Comparison of ENCODE assay signal across 15 cellular contexts in the genomic region with DNA sequence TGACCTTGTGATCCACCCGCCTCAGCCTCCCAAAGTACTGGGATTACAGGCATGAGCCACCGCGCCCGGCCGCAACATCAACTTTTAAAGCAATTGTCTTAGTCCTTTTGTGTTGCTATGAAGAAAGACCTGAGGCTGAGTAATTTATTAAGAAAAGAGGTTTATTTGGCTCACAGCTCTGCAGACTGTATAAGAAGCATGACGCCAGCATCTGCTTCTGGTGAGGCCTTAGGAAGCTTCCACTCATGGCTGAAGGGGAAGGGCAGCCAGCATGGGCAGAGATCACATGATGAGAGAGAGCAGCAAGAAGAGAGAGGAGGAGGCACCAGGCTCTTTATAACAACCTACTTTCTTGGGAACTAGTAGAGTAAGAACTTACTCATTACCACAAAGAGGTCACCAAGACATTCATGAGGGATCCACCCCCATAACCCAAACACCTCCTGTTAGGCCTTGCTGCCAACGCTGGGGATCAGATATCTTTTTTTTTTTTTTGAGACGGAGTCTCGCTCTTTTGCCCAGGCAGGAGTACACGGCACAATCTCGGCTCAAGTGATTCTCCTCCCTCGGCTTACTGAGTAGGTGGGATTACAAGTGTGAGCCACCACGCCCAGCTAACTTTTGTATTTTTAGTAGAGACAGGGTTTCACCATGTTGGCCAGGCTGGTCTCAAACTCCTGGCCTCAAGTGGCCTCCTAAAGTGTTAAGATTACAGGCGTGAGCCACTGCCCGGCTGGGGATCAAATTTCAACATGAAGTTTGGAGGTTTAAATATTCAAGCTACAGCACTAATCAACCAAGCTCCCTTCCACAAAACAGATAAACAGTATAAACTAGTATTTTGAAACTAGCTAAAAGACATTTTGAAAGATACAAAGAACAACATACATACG. TPM values are rescaled to one million over a fixed set of nuclear protein-coding genes. Genes with fewer than 3 reads are reported as not detected.
A peak's percentile ranks its signal among the peaks of the same experiment; 100 is the strongest.
DNase-seq lines count a peak whose midpoint lies in the region; ATAC-seq lines count a peak whose summit lies in the region.
"Had no signal": no experiment of that assay in that cellular context is flagged by ENCODE, and none has a peak within 500 bp of the region (broad histone marks: within the 10 kb centered on the region; RNA-seq: fewer than 3 reads in every experiment).

No MANE protein-coding gene starts in this region.

- peak overlapping the region; percentile 47 for H3K27ac Mint-ChIP-seq in activated naive CD8-positive, alpha-beta T cell treated with anti-CD3 and anti-CD28 coated beads, Interleukin-2, amount 50 U/mL, for 24 hours
- H3K27ac Mint-ChIP-seq in activated naive CD8-positive, alpha-beta T cell treated with anti-CD3 and anti-CD28 coated beads for 36 hours: no peak overlapping the region
- H3K27ac Mint-ChIP-seq in T-helper 17 cell: peak overlapping the region; percentile 39
- no peak overlapping the region for H3K27ac Mint-ChIP-seq in stimulated activated naive CD8-positive, alpha-beta T cell treated with anti-CD3 and anti-CD28 coated beads, Interleukin-15, amount 100 ng/mL, for 72 hours
- H3K27ac Mint-ChIP-seq: nephron progenitor cell had no signal

- H3K9me3 Mint-ChIP-seq in activated naive CD8-positive, alpha-beta T cell treated with anti-CD3 and anti-CD28 coated beads, Interleukin-2, amount 50 U/mL, for 24 hours: no peaks in the 10 kb centered on the region
- H3K9me3 Mint-ChIP-seq in activated naive CD8-positive, alpha-beta T cell treated with anti-CD3 and anti-CD28 coated beads for 36 hours: no peaks in the 10 kb centered on the region
- H3K9me3 Mint-ChIP-seq in stimulated activated naive CD8-positive, alpha-beta T cell treated with anti-CD3 and anti-CD28 coated beads, Interleukin-15, amount 100 ng/mL, for 72 hours: peaks cover 4 to 12% of the 10 kb centered on the region in 2 donors

- no peaks in the 10 kb centered on the region for H3K36me3 Mint-ChIP-seq in activated naive CD8-positive, alpha-beta T cell treated with anti-CD3 and anti-CD28 coated beads, Interleukin-2, amount 50 U/mL, for 24 hours (ENCODE audit: low read depth)
- no peaks in the 10 kb centered on the region for H3K36me3 Mint-ChIP-seq in activated naive CD8-positive, alpha-beta T cell treated with anti-CD3 and anti-CD28 coated beads for 36 hours
- no peaks in the 10 kb centered on the region for H3K36me3 Mint-ChIP-seq in T-helper 17 cell (ENCODE audit: low read depth)

- H3K9me3 ChIP-seq in T-helper 17 cell (ENCODE audit: control insufficient read depth, low read length, poor library complexity, severe bottlenecking): no peaks in the 10 kb centered on the region

- peaks cover 32% of the 10 kb centered on the region for H3K4me1 Mint-ChIP-seq in activated naive CD8-positive, alpha-beta T cell treated with anti-CD3 and anti-CD28 coated beads, Interleukin-2, amount 50 U/mL, for 24 hours
- peaks cover 17% of the 10 kb centered on the region for H3K4me1 Mint-ChIP-seq in activated naive CD8-positive, alpha-beta T cell treated with anti-CD3 and anti-CD28 coated beads for 36 hours
- H3K4me1 Mint-ChIP-seq in T-helper 17 cell: peaks cover 9% of the 10 kb centered on the region
- H3K4me1 Mint-ChIP-seq in stimulated activated naive CD8-positive, alpha-beta T cell treated with anti-CD3 and anti-CD28 coated beads, Interleukin-15, amount 100 ng/mL, for 72 hours: peaks cover 25% of the 10 kb centered on the region

- H3K27me3 Mint-ChIP-seq in activated naive CD8-positive, alpha-beta T cell treated with anti-CD3 and anti-CD28 coated beads, Interleukin-2, amount 50 U/mL, for 24 hours: no peaks in the 10 kb centered on the region
- H3K27me3 Mint-ChIP-seq in activated naive CD8-positive, alpha-beta T cell treated with anti-CD3 and anti-CD28 coated beads for 36 hours: peaks cover 4% of the 10 kb centered on the region
- no peaks in the 10 kb centered on the region for H3K27me3 Mint-ChIP-seq in T-helper 17 cell
- no peaks in the 10 kb centered on the region for H3K27me3 Mint-ChIP-seq in stimulated activated naive CD8-positive, alpha-beta T cell treated with anti-CD3 and anti-CD28 coated beads, Interleukin-15, amount 100 ng/mL, for 72 hours

- ATAC-seq in activated naive CD8-positive, alpha-beta T cell treated with anti-CD3 and anti-CD28 coated beads, Interleukin-2, amount 50 U/mL, for 24 hours: peak; percentile 67
- ATAC-seq in T-helper 17 cell (no peak), GM18498 (IDR thresholded peaks at IDR 0.05; ENCODE audit: unreplicated experiment) (no peak), HG03108 (IDR thresholded peaks at IDR 0.05; ENCODE audit: unreplicated experiment) (no peak)
- ATAC-seq in stimulated activated naive CD8-positive, alpha-beta T cell treated with anti-CD3 and anti-CD28 coated beads, Interleukin-15, amount 100 ng/mL, for 72 hours: peak; percentile 55

- H3K4me3 Mint-ChIP-seq in activated naive CD8-positive, alpha-beta T cell treated with anti-CD3 and anti-CD28 coated beads, Interleukin-2, amount 50 U/mL, for 24 hours: no peak overlapping the region
- no peak overlapping the region for H3K4me3 Mint-ChIP-seq in activated naive CD8-positive, alpha-beta T cell treated with anti-CD3 and anti-CD28 coated beads for 36 hours
- H3K4me3 Mint-ChIP-seq in T-helper 17 cell: no peak overlapping the region
- no peak overlapping the region for H3K4me3 Mint-ChIP-seq in stimulated activated naive CD8-positive, alpha-beta T cell treated with anti-CD3 and anti-CD28 coated beads, Interleukin-15, amount 100 ng/mL, for 72 hours
- H3K4me3 Mint-ChIP-seq: nephron progenitor cell had no signal

- DNase-seq in activated naive CD8-positive, alpha-beta T cell treated with anti-CD3 and anti-CD28 coated beads, Interleukin-2, amount 50 U/mL, for 24 hours: no peak
- no peak for DNase-seq in activated naive CD8-positive, alpha-beta T cell treated with anti-CD3 and anti-CD28 coated beads for 36 hours
- no peak for DNase-seq in T-helper 17 cell
- peak; percentile 36 for DNase-seq in iris pigment epithelial cell (ENCODE audit: low read depth)
- DNase-seq in stimulated activated naive CD8-positive, alpha-beta T cell treated with anti-CD3 and anti-CD28 coated beads, Interleukin-15, amount 100 ng/mL, for 72 hours: no peak
- no peak for DNase-seq in NCI-H1417 (lab: John Stamatoyannopoulos, UW)
- DNase-seq: AML-193, amygdala, Kasumi-1, mesenchymal stem cell, NCI-H187, nephron progenitor cell, WERI-Rb-1 had no signal

RNA-seq across cellular contexts. Expression of gene GPT2, which starts 21.4 kb away (rescaled TPM):
- total RNA-seq in activated naive CD8-positive, alpha-beta T cell treated with anti-CD3 and anti-CD28 coated beads for 36 hours: 10 to 100 TPM; 33.2 to 35.8 TPM
- total RNA-seq in T-helper 17 cell: under 1 TPM; 0.23 to 0.60 TPM

RNA-seq across cellular contexts. Expression of gene C16orf87, which starts 31.8 kb away (rescaled TPM):
- 10 to 100 TPM; 16.5 to 17.9 TPM for total RNA-seq in activated naive CD8-positive, alpha-beta T cell treated with anti-CD3 and anti-CD28 coated beads for 36 hours
- 10 to 100 TPM; 12.4 to 20.3 TPM for total RNA-seq in T-helper 17 cell

Comparison
In these comparisons a context has a peak if more than half of its experiments do, and no peak if none do; other contexts are left out.
1. H3K27ac Mint-ChIP-seq: peak in activated naive CD8-positive, alpha-beta T cell treated with anti-CD3 and anti-CD28 coated beads, Interleukin-2, amount 50 U/mL, for 24 hours (single experiment) and T-helper 17 cell (single experiment); none in activated naive CD8-positive, alpha-beta T cell treated with anti-CD3 and anti-CD28 coated beads for 36 hours (single experiment) and stimulated activated naive CD8-positive, alpha-beta T cell treated with anti-CD3 and anti-CD28 coated beads, Interleukin-15, amount 100 ng/mL, for 72 hours (0 of 2).
2. ATAC-seq: peak in activated naive CD8-positive, alpha-beta T cell treated with anti-CD3 and anti-CD28 coated beads, Interleukin-2, amount 50 U/mL, for 24 hours (single experiment) and stimulated activated naive CD8-positive, alpha-beta T cell treated with anti-CD3 and anti-CD28 coated beads, Interleukin-15, amount 100 ng/mL, for 72 hours (single experiment); none in T-helper 17 cell (single experiment), GM18498 (single experiment) and HG03108 (single experiment).
3. RNA of gene GPT2, which starts 21.4 kb away (total RNA-seq): 33.2 to 35.8 TPM in activated naive CD8-positive, alpha-beta T cell treated with anti-CD3 and anti-CD28 coated beads for 36 hours; 0.23 to 0.60 TPM in T-helper 17 cell; every median in the first group is over 10 times any median in the second.